16 cellular contexts compared by ENCODE assay signal in the genomic region with DNA sequence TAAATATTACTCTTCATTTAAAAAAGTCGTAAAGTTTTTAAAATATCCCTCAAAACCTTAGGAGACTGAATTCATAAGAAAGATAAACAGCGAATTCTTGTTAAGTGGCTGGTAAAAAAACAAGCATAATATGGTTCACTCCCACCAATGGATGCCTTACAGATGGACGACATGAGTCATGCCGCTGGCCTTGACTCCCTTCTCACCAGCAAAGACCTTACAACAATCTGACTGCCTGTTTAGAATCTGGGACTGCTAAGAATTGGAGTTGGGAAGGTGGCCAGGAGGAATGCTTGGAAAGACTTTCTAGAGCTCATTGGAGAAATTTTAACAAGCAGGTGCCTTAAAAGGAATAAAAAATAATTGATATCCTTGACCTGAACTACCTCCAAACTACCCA.
"Had no signal": no experiment of that assay in that cellular context is flagged by ENCODE, and none has a peak within 500 bp of the region (broad histone marks: within the 10 kb centered on the region; RNA-seq: fewer than 3 reads in every experiment).

No MANE protein-coding gene starts in this region.

- H3K27ac ChIP-seq: brain microvascular endothelial cell, foreskin keratinocyte, psoas muscle, stomach, tibial nerve had no signal

- DNase-seq: activated CD4-positive, alpha-beta T cell treated with anti-CD3 and anti-CD28 coated beads, Interleukin-2, amount 10 ng/mL, durations not matched to agents 7 days and 5 days; activated CD4-positive, CD25-positive, alpha-beta regulatory T cell; activated naive CD4-positive, alpha-beta T cell treated with anti-CD3 and anti-CD28 coated beads, Interleukin-2, amount 50 U/mL, for 16 hours; amniotic stem cell; brain microvascular endothelial cell; effector memory CD8-positive, alpha-beta T cell; foreskin keratinocyte; nucleus accumbens; psoas muscle; sigmoid colon; stimulated activated CD4-positive, alpha-beta T cell treated with anti-CD3 and anti-CD28 coated beads, Interleukin-12 subunit alpha, Interleukin-12 subunit beta, amount 100 ng/mL, for 4 hours; stomach; T-helper 17 cell had no signal

- H3K27me3 ChIP-seq: brain microvascular endothelial cell, foreskin keratinocyte, sigmoid colon, stomach, tibial nerve had no signal

- H3K9me3 ChIP-seq: psoas muscle, sigmoid colon, stomach, tibial nerve had no signal

- H3K4me1 ChIP-seq: foreskin keratinocyte, psoas muscle, tibial nerve had no signal

- H3K36me3 ChIP-seq: brain microvascular endothelial cell, sigmoid colon, stomach, tibial nerve had no signal

- H3K4me3 ChIP-seq: psoas muscle, sigmoid colon, stomach, tibial nerve had no signal

- ATAC-seq: effector memory CD8-positive, alpha-beta T cell; foreskin keratinocyte; left lobe of liver; natural killer cell treated with Interleukin-12 subunit alpha and Interleukin-12 subunit beta and Interleukin-15 and Interleukin-18, amount 100 ng/mL, for 72 hours; psoas muscle; T-helper 17 cell had no signal
